In the genomic region with DNA sequence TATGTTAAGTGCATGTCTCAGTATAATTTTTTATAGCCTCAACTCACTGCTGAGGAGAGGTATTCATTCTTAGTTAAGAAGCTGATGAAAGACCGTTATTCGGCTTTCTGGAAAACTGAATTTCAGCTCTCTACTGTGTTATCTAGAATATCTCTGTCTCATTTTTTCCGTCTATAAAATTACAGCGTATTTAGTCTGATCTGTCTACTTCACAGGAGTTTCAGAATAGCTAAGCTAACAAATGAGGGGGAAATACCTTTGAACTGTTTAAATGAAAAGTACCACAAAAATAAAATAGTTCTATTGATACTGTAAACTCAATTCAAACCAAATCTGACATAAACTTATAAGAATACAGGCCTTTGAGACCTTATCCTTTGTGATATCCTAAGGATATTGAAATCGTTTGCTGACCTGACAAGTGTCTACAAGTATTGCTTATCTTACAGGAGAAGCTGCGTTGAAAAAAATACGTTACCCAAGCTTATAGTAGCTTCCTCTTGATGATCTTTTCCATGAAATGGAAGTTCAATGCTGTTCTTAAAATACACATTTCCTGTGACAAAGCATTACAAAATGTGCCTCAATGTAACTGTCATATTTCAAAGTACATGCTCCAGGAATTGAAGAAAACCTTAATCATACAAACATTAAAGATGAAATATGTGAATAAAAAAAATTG, we compare ENCODE assay signal across 11 cellular contexts.
DNase-seq lines count a peak whose midpoint lies in the region; ATAC-seq and TF ChIP-seq lines count a peak whose summit lies in the region.
"Had no signal": no experiment of that assay in that cellular context is flagged by ENCODE, and none has a peak within 500 bp of the region (broad histone marks: within the 10 kb centered on the region; RNA-seq: fewer than 3 reads in every experiment).

No MANE protein-coding gene starts in this region.

- TF ChIP-seq CTCF in GM06990 (IDR thresholded peaks at IDR 0.05; ENCODE audit: insufficient read depth, low read length, poor library complexity, severe bottlenecking) (no peak), lower lobe of right lung (IDR thresholded peaks at IDR 0.05) (no peak), psoas muscle (IDR thresholded peaks at IDR 0.05) (no peak)

- H3K4me1 ChIP-seq in lower lobe of right lung (peaks cover 36% of the 10 kb centered on the region), psoas muscle (no peaks in the 10 kb centered on the region)

- intact Hi-C loops in lower lobe of right lung (cut with DNase I) (no loop called here), psoas muscle (cut with DNase I) (no loop called here)

- WGBS in psoas muscle, 3 donors: 81 to 89% (median 86%) methylated on average over 7 of the region's 7 CpGs

- H3K27ac ChIP-seq in lower lobe of right lung (peak overlapping the region; percentile 37), psoas muscle (no peak overlapping the region)

- H3K36me3 ChIP-seq in GM06990 (ENCODE audit: control insufficient read depth, insufficient read depth, low read length) (no peaks in the 10 kb centered on the region), lower lobe of right lung (no peaks in the 10 kb centered on the region), psoas muscle (ENCODE audit: insufficient read depth in 1 of 2, low read depth in 1 of 2) (no peaks in the 10 kb centered on the region)

- DNase-seq in GM06990 (ENCODE audit: extremely low read depth, insufficient read length): peak; percentile 3
- DNase-seq in SKM-1 (lab: John Stamatoyannopoulos, UW; ENCODE audit: unreplicated experiment): peak; percentile 70
- DNase-seq in lower lobe of right lung: no peak
- no peak for DNase-seq in psoas muscle
- no peak for DNase-seq in stimulated activated CD4-positive, alpha-beta T cell treated with anti-CD3 and anti-CD28 coated beads, Interleukin-2, amount 100 ng/mL, for 48 hours
- DNase-seq in SHP77 (lab: John Stamatoyannopoulos, UW): no peak
- DNase-seq in ACHN: no peak
- DNase-seq: aorta, left ventricle myocardium superior had no signal

- H3K27me3 ChIP-seq in GM06990 (replicated peaks; ENCODE audit: control insufficient read depth, insufficient read depth, low read length) (no peaks in the 10 kb centered on the region), lower lobe of right lung (ENCODE audit: low read depth) (no peaks in the 10 kb centered on the region), psoas muscle (ENCODE audit: insufficient read depth in 3 of 3, low read length in 2 of 3) (no peaks in the 10 kb centered on the region)

- H3K4me3 ChIP-seq in GM06990 (replicated peaks; ENCODE audit: low read depth, low read length) (no peak overlapping the region), lower lobe of right lung (no peak overlapping the region), psoas muscle (no peak overlapping the region)
- H3K4me3 ChIP-seq: skin epidermis had no signal

- in situ Hi-C loops in ACHN (cut with HindIII; ENCODE audit: low pct_ligation_motif_present, low pct_unique_long_range_greater_than_20kb, low sequenced_read_pairs): no loop called here

- ATAC-seq in GM21737 (IDR thresholded peaks at IDR 0.05; ENCODE audit: unreplicated experiment) (peak; percentile 48), lower lobe of right lung (peak; percentile 13 to 52), psoas muscle (no peak)
- ATAC-seq: left ventricle myocardium superior had no signal

- H3K9me3 ChIP-seq in lower lobe of right lung (no peaks in the 10 kb centered on the region), psoas muscle (no peaks in the 10 kb centered on the region)

Comparison
In these comparisons a context has a peak if more than half of its experiments do, and no peak if none do; other contexts are left out.
1. DNase-seq: peak in GM06990 (single experiment) and SKM-1 (single experiment); none in lower lobe of right lung (single experiment), psoas muscle (0 of 2), stimulated activated CD4-positive, alpha-beta T cell treated with anti-CD3 and anti-CD28 coated beads, Interleukin-2, amount 100 ng/mL, for 48 hours (0 of 2), SHP77 (0 of 2) and ACHN (single experiment).
2. ATAC-seq: peak in GM21737 (single experiment) and lower lobe of right lung (2 of 2); none in psoas muscle (0 of 4).